1 cellular context compared by ENCODE assay signal in the genomic region with DNA sequence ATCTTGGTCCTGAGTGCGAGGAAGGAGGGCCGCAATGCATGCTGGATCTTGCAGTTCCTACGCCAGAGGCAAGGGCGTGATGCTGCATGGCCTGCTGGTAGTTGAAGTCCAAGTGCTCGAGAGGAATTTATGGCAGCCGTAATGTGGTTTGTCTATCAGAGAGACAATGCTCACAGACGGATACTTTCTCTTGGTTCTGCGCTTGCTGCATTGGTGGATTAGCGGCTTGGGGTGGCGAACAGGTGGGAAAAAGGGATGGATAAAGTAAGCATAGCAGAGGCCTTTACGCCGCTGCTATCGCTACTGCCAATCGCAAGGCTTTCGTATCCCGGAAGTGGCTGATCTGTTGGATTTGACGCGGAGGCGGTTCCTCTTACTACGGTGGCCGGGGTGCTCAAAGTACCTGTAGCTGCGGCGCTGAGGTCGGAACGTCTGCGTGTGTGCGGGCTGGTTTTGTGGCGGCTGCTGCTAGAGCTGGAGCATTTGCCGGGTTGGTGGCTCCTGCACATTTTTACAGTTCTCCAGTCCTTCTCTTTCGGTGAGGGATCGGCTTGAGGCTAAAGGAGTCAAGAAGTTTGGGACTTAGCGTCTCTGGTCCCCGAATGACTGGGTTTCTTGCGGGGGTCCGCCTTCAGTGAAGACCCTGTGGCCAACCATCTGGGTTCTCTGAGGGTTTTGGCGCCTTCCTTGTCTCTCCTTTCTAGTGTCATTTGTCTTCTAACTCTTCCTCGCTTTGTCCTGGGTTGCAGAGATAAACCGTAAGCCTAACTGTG.
TF ChIP-seq lines count a peak whose summit lies in the region.

TSS of gene ATG4C (plus strand) at position 397 of the 773 bp plus-strand sequence. CDS start 19,655 bp downstream, outside the sequence.

TF ChIP-seq in HEK293, 187 proteins besides CTCF, POLR2A, EP300 and RAD21 (continued from another document):
- TF ChIP-seq, protein P1, sequence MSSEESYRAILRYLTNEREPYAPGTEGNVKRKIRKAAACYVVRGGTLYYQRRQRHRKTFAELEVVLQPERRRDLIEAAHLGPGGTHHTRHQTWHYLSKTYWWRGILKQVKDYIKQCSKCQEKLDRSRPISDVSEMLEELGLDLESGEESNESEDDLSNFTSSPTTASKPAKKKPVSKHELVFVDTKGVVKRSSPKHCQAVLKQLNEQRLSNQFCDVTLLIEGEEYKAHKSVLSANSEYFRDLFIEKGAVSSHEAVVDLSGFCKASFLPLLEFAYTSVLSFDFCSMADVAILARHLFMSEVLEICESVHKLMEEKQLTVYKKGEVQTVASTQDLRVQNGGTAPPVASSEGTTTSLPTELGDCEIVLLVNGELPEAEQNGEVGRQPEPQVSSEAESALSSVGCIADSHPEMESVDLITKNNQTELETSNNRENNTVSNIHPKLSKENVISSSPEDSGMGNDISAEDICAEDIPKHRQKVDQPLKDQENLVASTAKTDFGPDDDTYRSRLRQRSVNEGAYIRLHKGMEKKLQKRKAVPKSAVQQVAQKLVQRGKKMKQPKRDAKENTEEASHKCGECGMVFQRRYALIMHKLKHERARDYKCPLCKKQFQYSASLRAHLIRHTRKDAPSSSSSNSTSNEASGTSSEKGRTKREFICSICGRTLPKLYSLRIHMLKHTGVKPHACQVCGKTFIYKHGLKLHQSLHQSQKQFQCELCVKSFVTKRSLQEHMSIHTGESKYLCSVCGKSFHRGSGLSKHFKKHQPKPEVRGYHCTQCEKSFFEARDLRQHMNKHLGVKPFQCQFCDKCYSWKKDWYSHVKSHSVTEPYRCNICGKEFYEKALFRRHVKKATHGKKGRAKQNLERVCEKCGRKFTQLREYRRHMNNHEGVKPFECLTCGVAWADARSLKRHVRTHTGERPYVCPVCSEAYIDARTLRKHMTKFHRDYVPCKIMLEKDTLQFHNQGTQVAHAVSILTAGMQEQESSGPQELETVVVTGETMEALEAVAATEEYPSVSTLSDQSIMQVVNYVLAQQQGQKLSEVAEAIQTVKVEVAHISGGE (tag by site-specific recombination; conservative IDR thresholded peaks at IDR 0.05; ENCODE audit: low read depth), result peak; percentile 90
- TF ChIP-seq BCL11B (tag by site-specific recombination; IDR thresholded peaks at IDR 0.05; ENCODE audit: low read depth), result no peak
- TF ChIP-seq, protein P2, sequence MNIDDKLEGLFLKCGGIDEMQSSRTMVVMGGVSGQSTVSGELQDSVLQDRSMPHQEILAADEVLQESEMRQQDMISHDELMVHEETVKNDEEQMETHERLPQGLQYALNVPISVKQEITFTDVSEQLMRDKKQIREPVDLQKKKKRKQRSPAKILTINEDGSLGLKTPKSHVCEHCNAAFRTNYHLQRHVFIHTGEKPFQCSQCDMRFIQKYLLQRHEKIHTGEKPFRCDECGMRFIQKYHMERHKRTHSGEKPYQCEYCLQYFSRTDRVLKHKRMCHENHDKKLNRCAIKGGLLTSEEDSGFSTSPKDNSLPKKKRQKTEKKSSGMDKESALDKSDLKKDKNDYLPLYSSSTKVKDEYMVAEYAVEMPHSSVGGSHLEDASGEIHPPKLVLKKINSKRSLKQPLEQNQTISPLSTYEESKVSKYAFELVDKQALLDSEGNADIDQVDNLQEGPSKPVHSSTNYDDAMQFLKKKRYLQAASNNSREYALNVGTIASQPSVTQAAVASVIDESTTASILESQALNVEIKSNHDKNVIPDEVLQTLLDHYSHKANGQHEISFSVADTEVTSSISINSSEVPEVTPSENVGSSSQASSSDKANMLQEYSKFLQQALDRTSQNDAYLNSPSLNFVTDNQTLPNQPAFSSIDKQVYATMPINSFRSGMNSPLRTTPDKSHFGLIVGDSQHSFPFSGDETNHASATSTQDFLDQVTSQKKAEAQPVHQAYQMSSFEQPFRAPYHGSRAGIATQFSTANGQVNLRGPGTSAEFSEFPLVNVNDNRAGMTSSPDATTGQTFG (tag by site-specific recombination; IDR thresholded peaks at IDR 0.05; ENCODE audit: borderline replicate concordance), result no peak
- TF ChIP-seq ZBTB26 (tag by site-specific recombination; optimal IDR thresholded peaks at IDR 0.05), result peak; percentile 38
- peak; percentile 89 for TF ChIP-seq YY1 (tag by site-specific recombination; IDR thresholded peaks at IDR 0.05)
- TF ChIP-seq YY2 (tag by site-specific recombination; IDR thresholded peaks at IDR 0.05), result peak; percentile 84
- TF ChIP-seq, protein P3, sequence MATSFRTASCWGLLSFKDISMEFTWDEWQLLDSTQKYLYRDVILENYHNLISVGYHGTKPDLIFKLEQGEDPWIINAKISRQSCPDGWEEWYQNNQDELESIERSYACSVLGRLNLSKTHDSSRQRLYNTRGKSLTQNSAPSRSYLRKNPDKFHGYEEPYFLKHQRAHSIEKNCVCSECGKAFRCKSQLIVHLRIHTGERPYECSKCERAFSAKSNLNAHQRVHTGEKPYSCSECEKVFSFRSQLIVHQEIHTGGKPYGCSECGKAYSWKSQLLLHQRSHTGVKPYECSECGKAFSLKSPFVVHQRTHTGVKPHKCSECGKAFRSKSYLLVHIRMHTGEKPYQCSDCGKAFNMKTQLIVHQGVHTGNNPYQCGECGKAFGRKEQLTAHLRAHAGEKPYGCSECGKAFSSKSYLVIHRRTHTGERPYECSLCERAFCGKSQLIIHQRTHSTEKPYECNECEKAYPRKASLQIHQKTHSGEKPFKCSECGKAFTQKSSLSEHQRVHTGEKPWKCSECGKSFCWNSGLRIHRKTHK (tag by site-specific recombination; IDR thresholded peaks at IDR 0.05), result no peak
- no peak for TF ChIP-seq ZNF785 (tag by site-specific recombination; IDR thresholded peaks at IDR 0.05)
- TF ChIP-seq SCRT1 (tag by site-specific recombination; IDR thresholded peaks at IDR 0.05; ENCODE audit: borderline replicate concordance), result peak; percentile 99
- TF ChIP-seq ZNF654 (tag by site-specific recombination; IDR thresholded peaks at IDR 0.05; ENCODE audit: low read depth), result no peak
- no peak; the same call in 1 of the 2 replicates for TF ChIP-seq ZNF324 (tag by site-specific recombination; IDR thresholded peaks at IDR 0.05)
- TF ChIP-seq ZNF692 (tag by site-specific recombination; IDR thresholded peaks at IDR 0.05), result peak; percentile 53
- TF ChIP-seq, protein P4, sequence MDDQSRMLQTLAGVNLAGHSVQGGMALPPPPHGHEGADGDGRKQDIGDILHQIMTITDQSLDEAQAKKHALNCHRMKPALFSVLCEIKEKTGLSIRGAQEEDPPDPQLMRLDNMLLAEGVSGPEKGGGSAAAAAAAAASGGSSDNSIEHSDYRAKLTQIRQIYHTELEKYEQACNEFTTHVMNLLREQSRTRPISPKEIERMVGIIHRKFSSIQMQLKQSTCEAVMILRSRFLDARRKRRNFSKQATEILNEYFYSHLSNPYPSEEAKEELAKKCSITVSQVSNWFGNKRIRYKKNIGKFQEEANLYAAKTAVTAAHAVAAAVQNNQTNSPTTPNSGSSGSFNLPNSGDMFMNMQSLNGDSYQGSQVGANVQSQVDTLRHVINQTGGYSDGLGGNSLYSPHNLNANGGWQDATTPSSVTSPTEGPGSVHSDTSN (CRISPR knock-in tag; IDR thresholded peaks at IDR 0.05), result no peak
- TF ChIP-seq OSR2 (tag by site-specific recombination; IDR thresholded peaks at IDR 0.05), result peak; percentile 35; the same call in 1 of the 2 replicates
- 0 out of 2 replicates have a peak, but pooled peaks have one; percentile 55 for TF ChIP-seq ZNF610 (tag by site-specific recombination; IDR thresholded peaks at IDR 0.05; ENCODE audit: borderline replicate concordance)
- TF ChIP-seq ZNF660 (tag by site-specific recombination; IDR thresholded peaks at IDR 0.05), result peak; percentile 80
- peak; percentile 80; the same call in 1 of the 2 replicates for TF ChIP-seq ZBTB1 (tag by site-specific recombination; IDR thresholded peaks at IDR 0.05)
- TF ChIP-seq, protein P5, sequence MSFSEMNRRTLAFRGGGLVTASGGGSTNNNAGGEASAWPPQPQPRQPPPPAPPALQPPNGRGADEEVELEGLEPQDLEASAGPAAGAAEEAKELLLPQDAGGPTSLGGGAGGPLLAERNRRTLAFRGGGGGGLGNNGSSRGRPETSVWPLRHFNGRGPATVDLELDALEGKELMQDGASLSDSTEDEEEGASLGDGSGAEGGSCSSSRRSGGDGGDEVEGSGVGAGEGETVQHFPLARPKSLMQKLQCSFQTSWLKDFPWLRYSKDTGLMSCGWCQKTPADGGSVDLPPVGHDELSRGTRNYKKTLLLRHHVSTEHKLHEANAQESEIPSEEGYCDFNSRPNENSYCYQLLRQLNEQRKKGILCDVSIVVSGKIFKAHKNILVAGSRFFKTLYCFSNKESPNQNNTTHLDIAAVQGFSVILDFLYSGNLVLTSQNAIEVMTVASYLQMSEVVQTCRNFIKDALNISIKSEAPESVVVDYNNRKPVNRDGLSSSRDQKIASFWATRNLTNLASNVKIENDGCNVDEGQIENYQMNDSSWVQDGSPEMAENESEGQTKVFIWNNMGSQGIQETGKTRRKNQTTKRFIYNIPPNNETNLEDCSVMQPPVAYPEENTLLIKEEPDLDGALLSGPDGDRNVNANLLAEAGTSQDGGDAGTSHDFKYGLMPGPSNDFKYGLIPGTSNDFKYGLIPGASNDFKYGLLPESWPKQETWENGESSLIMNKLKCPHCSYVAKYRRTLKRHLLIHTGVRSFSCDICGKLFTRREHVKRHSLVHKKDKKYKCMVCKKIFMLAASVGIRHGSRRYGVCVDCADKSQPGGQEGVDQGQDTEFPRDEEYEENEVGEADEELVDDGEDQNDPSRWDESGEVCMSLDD (tag by site-specific recombination; IDR thresholded peaks at IDR 0.05), result no peak
TF ChIP-seq in HEK293: peak in this region for 61.
